Comparison of ENCODE assay signal across 10 cellular contexts in genomic region chr3:112671930-112672715, GRCh38.
A peak's percentile ranks its signal among the peaks of the same experiment; 100 is the strongest.
DNase-seq lines count a peak whose midpoint lies in the region; ATAC-seq and FAIRE-seq lines count a peak whose summit lies in the region.
"Had no signal": no experiment of that assay in that cellular context is flagged by ENCODE, and none has a peak within 500 bp of the region (broad histone marks: within the 10 kb centered on the region; RNA-seq: fewer than 3 reads in every experiment).

No MANE protein-coding gene starts in this region.

- peak; percentile 7 for DNase-seq in NCI-H345 (lab: John Stamatoyannopoulos, UW)
- DNase-seq in NCI-H345 treated with DMSO at 0.1 percent for 48 hours (lab: John Stamatoyannopoulos, UW; ENCODE audit: unreplicated experiment): no peak
- peak; percentile 93 for DNase-seq in RCC 7860 (ENCODE audit: low spot score)
- peak; percentile 96 for DNase-seq in fibroblast of gingiva (ENCODE audit: low read depth)
- DNase-seq in activated effector memory CD4-positive, alpha-beta T cell treated with anti-CD3 and anti-CD28 coated beads, Interleukin-2, amount 50 U/mL, for 16 hours: no peak
- DNase-seq: activated CD4-positive, alpha-beta T cell treated with anti-CD3 and anti-CD28 coated beads for 4 hours; NCI-H1694 treated with DMSO at 0.1 percent for 48 hours had no signal

- H3K27ac ChIP-seq in skin epidermis: peak overlapping the region in 13 of 21 experiments; percentile 12 to 87 (median 42)

- FAIRE-seq in RCC 7860 (lab: Jason Lieb, UNC): peak; percentile 96

- ATAC-seq in GM18861 (IDR thresholded peaks at IDR 0.05; ENCODE audit: unreplicated experiment) (no peak), GM19324 (IDR thresholded peaks at IDR 0.05; ENCODE audit: low FRiP score, unreplicated experiment) (no peak)

- H3K4me3 ChIP-seq in skin epidermis: no peak overlapping the region

Comparison
In these comparisons a context has a peak if more than half of its experiments do, and no peak if none do; other contexts are left out.
1. DNase-seq: peak in NCI-H345 (single experiment), RCC 7860 (single experiment) and fibroblast of gingiva (single experiment); none in NCI-H345 treated with DMSO at 0.1 percent for 48 hours (single experiment) and activated effector memory CD4-positive, alpha-beta T cell treated with anti-CD3 and anti-CD28 coated beads, Interleukin-2, amount 50 U/mL, for 16 hours (single experiment).